20 cellular contexts compared by ENCODE assay signal in the genomic region with DNA sequence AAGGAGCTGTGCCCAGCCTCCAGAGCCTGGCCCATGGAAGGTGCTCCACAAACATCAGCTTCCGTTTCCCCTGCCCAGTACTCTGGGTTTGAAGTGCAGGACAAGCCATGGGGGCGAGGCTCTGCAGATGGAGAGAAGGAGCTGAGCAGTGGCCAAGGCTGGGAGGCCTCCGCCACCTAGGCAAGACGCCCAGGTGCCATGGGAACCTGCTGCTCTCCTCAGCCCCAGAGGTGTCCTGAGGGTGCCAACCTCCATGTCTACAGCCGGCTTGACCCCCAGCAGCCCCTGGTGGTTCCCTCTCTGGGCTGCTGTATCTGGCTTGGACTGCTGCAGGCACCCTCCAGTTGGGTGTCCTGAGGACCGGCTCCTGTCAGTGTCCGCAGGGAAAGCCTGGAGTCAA. TPM values are rescaled to one million over a fixed set of nuclear protein-coding genes. Genes with fewer than 3 reads are reported as not detected.
DNase-seq lines count a peak whose midpoint lies in the region; ATAC-seq and TF ChIP-seq lines count a peak whose summit lies in the region.
"Had no signal": no experiment of that assay in that cellular context is flagged by ENCODE, and none has a peak within 500 bp of the region (broad histone marks: within the 10 kb centered on the region; RNA-seq: fewer than 3 reads in every experiment).

No MANE protein-coding gene starts in this region.

- TF ChIP-seq POLR2A in vagina (IDR thresholded peaks at IDR 0.05): no peak

- H3K9me3 ChIP-seq in mesenchymal stem cell (ENCODE audit: control insufficient read depth, low read length) (no peaks in the 10 kb centered on the region), vagina (no peaks in the 10 kb centered on the region)
- H3K9me3 ChIP-seq: HAP-1 had no signal

- no peak overlapping the region for H3K23ac ChIP-seq in mesenchymal stem cell (ENCODE audit: low read length in 2 of 2)

- H3K4me1 ChIP-seq in mesenchymal stem cell (ENCODE audit: control insufficient read depth, insufficient read depth, low read depth, low read length) (no peaks in the 10 kb centered on the region), vagina (peaks cover 56% of the 10 kb centered on the region)
- H3K4me1 ChIP-seq: HAP-1 had no signal

- H3K27ac ChIP-seq in RWPE1 (peak overlapping the region; percentile 86), mesenchymal stem cell (ENCODE audit: low read length, poor library complexity, severe bottlenecking) (no peak overlapping the region), vagina (peak overlapping the region; percentile 80)

- intact Hi-C loops in vagina (cut with DNase I): loop anchor here (5.0 kb wide), 1 partner anchor 873 kb away; no protein-coding TSS in a partner anchor

- ATAC-seq in HG03457 (IDR thresholded peaks at IDR 0.05; ENCODE audit: unreplicated experiment): no peak
- ATAC-seq in HG02678 (IDR thresholded peaks at IDR 0.05; ENCODE audit: unreplicated experiment): no peak

- no peak overlapping the region for H3K18ac ChIP-seq in mesenchymal stem cell (ENCODE audit: low read depth in 1 of 2, low read length in 2 of 2)

- no peak overlapping the region for H3K14ac ChIP-seq in mesenchymal stem cell (ENCODE audit: low read length in 2 of 2)

- no peak overlapping the region for H4K8ac ChIP-seq in mesenchymal stem cell (ENCODE audit: low read length)

- H3K9ac ChIP-seq in mesenchymal stem cell (ENCODE audit: low read length): no peak overlapping the region

- H2BK120ac ChIP-seq in mesenchymal stem cell (ENCODE audit: low read depth, low read length): no peak overlapping the region

- H3K36me3 ChIP-seq in mesenchymal stem cell (ENCODE audit: control insufficient read depth in 1 of 2, insufficient read depth in 2 of 2, low read depth in 1 of 2, low read length in 2 of 2): no peaks in the 10 kb centered on the region
- no peaks in the 10 kb centered on the region for H3K36me3 ChIP-seq in vagina
- H3K36me3 ChIP-seq: HAP-1 had no signal

- no peak overlapping the region for H2AK5ac ChIP-seq in mesenchymal stem cell (ENCODE audit: low read length, severe bottlenecking)

- H2BK5ac ChIP-seq in mesenchymal stem cell (ENCODE audit: low read depth, low read length, poor library complexity, severe bottlenecking): no peak overlapping the region

- POLR2A ChIA-PET in RWPE1 (lab: Yijun Ruan, JAX; ENCODE audit: low non-redundant PET): no interaction called here

- H3K4me3 ChIP-seq in mesenchymal stem cell (ENCODE audit: insufficient read depth in 1 of 2, low read depth in 1 of 2, low read length in 2 of 2) (no peak overlapping the region), vagina (no peak overlapping the region)
- H3K4me3 ChIP-seq: HAP-1 had no signal

- TF ChIP-seq CTCF in RWPE1 (conservative IDR thresholded peaks at IDR 0.05; ENCODE audit: low read depth) (no peak), vagina (IDR thresholded peaks at IDR 0.05) (no peak)

- no peak overlapping the region for H3K4ac ChIP-seq in mesenchymal stem cell (ENCODE audit: low read depth in 1 of 2, low read length in 2 of 2)

- H2AFZ ChIP-seq in mesenchymal stem cell (ENCODE audit: low read depth, low read length): no peak overlapping the region

- H2BK12ac ChIP-seq in mesenchymal stem cell (ENCODE audit: low read length in 2 of 2): no peak overlapping the region

- H3K79me1 ChIP-seq in mesenchymal stem cell (replicated peaks; ENCODE audit: low read length, poor library complexity, severe bottlenecking): no peaks in the 10 kb centered on the region

- H3K27me3 ChIP-seq in mesenchymal stem cell (ENCODE audit: control insufficient read depth in 1 of 2, insufficient read depth in 1 of 2, low read length in 2 of 2) (peaks cover 0 to 35% of the 10 kb centered on the region in 2 experiments), vagina (no peaks in the 10 kb centered on the region)

- WGBS in mesenchymal stem cell: 85% methylated on average over 7 of the region's 7 CpGs

- CTCF ChIA-PET in RWPE1 (lab: Yijun Ruan, JAX): interaction anchor here (0.6 kb wide), 1 partner anchor 114 kb away, joined by 3 read pairs; no protein-coding TSS in a partner anchor

- H4K91ac ChIP-seq in mesenchymal stem cell (ENCODE audit: low read length): peak overlapping the region; percentile 18

- DNase-seq in RWPE1 (ENCODE audit: low spot score) (no peak), mesenchymal stem cell (no peak), vagina (ENCODE audit: extremely low spot score in 2 of 2) (no peak)
- no peak for DNase-seq in activated T-cell treated with anti-CD3 and anti-CD28 coated beads, Interleukin-2, amount 50 U/mL, for 48 hours
- DNase-seq: C1 segment of cervical spinal cord; Calu3; CD4-positive, alpha-beta memory T cell; COR-L47; DMS53; DMS79 treated with DMSO at 0.1 percent for 48 hours; GF-D8; GOT3 had no signal

- no peak overlapping the region for H3K4me2 ChIP-seq in mesenchymal stem cell (ENCODE audit: low read length, poor library complexity, severe bottlenecking)

- no peak overlapping the region for H2BK15ac ChIP-seq in mesenchymal stem cell (ENCODE audit: low read depth, poor library complexity, severe bottlenecking)

RNA-seq across cellular contexts. Expression of a gene that starts 12.4 kb away (rescaled TPM):
- polyA plus RNA-seq in mesenchymal stem cell (2013, experiment 1 of 2): not detected
- polyA plus RNA-seq in mesenchymal stem cell (2013, experiment 2 of 2): not detected
- total RNA-seq in vagina: not detected
- total RNA-seq: A172; A673; Calu3; CD4-positive, alpha-beta memory T cell; Daoy; G401 had no signal
- polyA plus RNA-seq: BJ; CD4-positive, alpha-beta memory T cell had no signal

RNA-seq across cellular contexts. Expression of a gene that starts 20.3 kb away (rescaled TPM):
- not detected for polyA plus RNA-seq in mesenchymal stem cell (2013, experiment 1 of 2)
- polyA plus RNA-seq in mesenchymal stem cell (2013, experiment 2 of 2): not detected
- total RNA-seq in vagina: 4,247 TPM
- total RNA-seq: CD4-positive, alpha-beta memory T cell; Daoy; G401 had no signal
- polyA plus RNA-seq: BJ; CD4-positive, alpha-beta memory T cell had no signal

RNA-seq across cellular contexts. Expression of a gene that starts 33.1 kb away (rescaled TPM):
- polyA plus RNA-seq in mesenchymal stem cell (2013, experiment 1 of 2): not detected
- polyA plus RNA-seq in mesenchymal stem cell (2013, experiment 2 of 2): not detected
- total RNA-seq in vagina: not detected
- total RNA-seq: A172; A673; Calu3; CD4-positive, alpha-beta memory T cell; Daoy; G401 had no signal
- polyA plus RNA-seq: BJ; CD4-positive, alpha-beta memory T cell had no signal

RNA-seq across cellular contexts. Expression of a gene that starts 47.5 kb away (rescaled TPM):
- not detected for polyA plus RNA-seq in mesenchymal stem cell (2013, experiment 1 of 2)
- not detected for polyA plus RNA-seq in mesenchymal stem cell (2013, experiment 2 of 2)
- total RNA-seq in vagina: 7,258 TPM
- total RNA-seq: A172; CD4-positive, alpha-beta memory T cell; Daoy; G401 had no signal
- polyA plus RNA-seq: BJ; CD4-positive, alpha-beta memory T cell had no signal
